18 cellular contexts compared by ENCODE assay signal in genomic region chr15:79962178-79962577, GRCh38. TPM values are rescaled to one million over a fixed set of nuclear protein-coding genes. Genes with fewer than 3 reads are reported as not detected.
DNase-seq lines count a peak whose midpoint lies in the region; ATAC-seq and TF ChIP-seq lines count a peak whose summit lies in the region.
"Had no signal": no experiment of that assay in that cellular context is flagged by ENCODE, and none has a peak within 500 bp of the region (broad histone marks: within the 10 kb centered on the region; RNA-seq: fewer than 3 reads in every experiment).

No MANE protein-coding gene starts in this region.

- no peak for ATAC-seq in stimulated activated naive CD8-positive, alpha-beta T cell treated with anti-CD3 and anti-CD28 coated beads, Interleukin-15, amount 100 ng/mL, for 72 hours
- ATAC-seq in HG03139 (IDR thresholded peaks at IDR 0.05; ENCODE audit: unreplicated experiment): no peak
- ATAC-seq: foreskin keratinocyte had no signal

- no peak for TF ChIP-seq CTCF in ovary (IDR thresholded peaks at IDR 0.05)

- no peaks in the 10 kb centered on the region for H3K36me3 ChIP-seq in ovary
- H3K36me3 ChIP-seq: cardiac muscle cell, pancreas, thoracic aorta had no signal

- no peaks in the 10 kb centered on the region for H3K9me3 ChIP-seq in ovary
- H3K9me3 ChIP-seq: pancreas, thoracic aorta had no signal

- H3K9me3 Mint-ChIP-seq in activated naive CD4-positive, alpha-beta T cell treated with anti-CD3 and anti-CD28 coated beads, Interleukin-2, amount 50 U/mL, for 24 hours: no peaks in the 10 kb centered on the region
- H3K9me3 Mint-ChIP-seq in activated T-helper 1 cell treated with anti-CD3 and anti-CD28 coated beads, Interleukin-12 subunit alpha, Interleukin-12 subunit beta, Interleukin-2, Interleukin-4 antibody, amounts not matched to agents 30 ng/mL and 10 ng/mL and 1 ng/mL, durations not matched to agents 14 hours and 24 hours and 36 hours: peaks cover 5% of the 10 kb centered on the region
- H3K9me3 Mint-ChIP-seq in stimulated activated naive CD8-positive, alpha-beta T cell treated with anti-CD3 and anti-CD28 coated beads, Interleukin-15, amount 100 ng/mL, for 72 hours: no peaks in the 10 kb centered on the region

- no peaks in the 10 kb centered on the region for H3K27me3 Mint-ChIP-seq in activated naive CD4-positive, alpha-beta T cell treated with anti-CD3 and anti-CD28 coated beads, Interleukin-2, amount 50 U/mL, for 24 hours
- no peaks in the 10 kb centered on the region for H3K27me3 Mint-ChIP-seq in activated T-helper 1 cell treated with anti-CD3 and anti-CD28 coated beads, Interleukin-12 subunit alpha, Interleukin-12 subunit beta, Interleukin-2, Interleukin-4 antibody, amounts not matched to agents 30 ng/mL and 10 ng/mL and 1 ng/mL, durations not matched to agents 14 hours and 24 hours and 36 hours (ENCODE audit: insufficient read depth)
- no peaks in the 10 kb centered on the region for H3K27me3 Mint-ChIP-seq in stimulated activated naive CD8-positive, alpha-beta T cell treated with anti-CD3 and anti-CD28 coated beads, Interleukin-15, amount 100 ng/mL, for 72 hours

- in situ Hi-C loops in KBM-7 (cut with MboI; ENCODE audit: low pct_unique_long_range_greater_than_20kb, low sequenced_read_pairs): no loop called here

- DNase-seq in activated naive CD4-positive, alpha-beta T cell treated with Interleukin-2 at 50 U/mL for 16 hours: no peak
- peak; percentile 75 for DNase-seq in KBM-7
- DNase-seq in activated T-helper 1 cell treated with anti-CD3 and anti-CD28 coated beads, Interleukin-12 subunit alpha, Interleukin-12 subunit beta, Interleukin-2, Interleukin-4 antibody, amounts not matched to agents 30 ng/mL and 10 ng/mL and 1 ng/mL, durations not matched to agents 14 hours and 24 hours and 36 hours (ENCODE audit: low spot score): no peak
- DNase-seq in stimulated activated naive CD8-positive, alpha-beta T cell treated with anti-CD3 and anti-CD28 coated beads, Interleukin-15, amount 100 ng/mL, for 72 hours: no peak
- no peak for DNase-seq in NCI-H345 treated with DMSO at 0.1 percent for 48 hours (lab: John Stamatoyannopoulos, UW; ENCODE audit: unreplicated experiment)
- no peak for DNase-seq in ovary
- DNase-seq: ACHN; effector memory CD4-positive, alpha-beta T cell; foreskin keratinocyte; NCI-H1436; NCI-H524 treated with DMSO at 0.1 percent for 48 hours; pancreas; stimulated activated CD4-positive, alpha-beta T cell treated with anti-CD3 and anti-CD28 coated beads, Interleukin-12 subunit alpha, Interleukin-12 subunit beta, amount 100 ng/mL, for 4 hours had no signal

- TF ChIP-seq EP300 in ovary (IDR thresholded peaks at IDR 0.05): no peak

- no peaks in the 10 kb centered on the region for H3K27me3 ChIP-seq in ovary
- H3K27me3 ChIP-seq: cardiac muscle cell, foreskin keratinocyte, pancreas had no signal

- peaks cover 32% of the 10 kb centered on the region for H3K36me3 Mint-ChIP-seq in activated naive CD4-positive, alpha-beta T cell treated with anti-CD3 and anti-CD28 coated beads, Interleukin-2, amount 50 U/mL, for 24 hours
- H3K36me3 Mint-ChIP-seq in activated T-helper 1 cell treated with anti-CD3 and anti-CD28 coated beads, Interleukin-12 subunit alpha, Interleukin-12 subunit beta, Interleukin-2, Interleukin-4 antibody, amounts not matched to agents 30 ng/mL and 10 ng/mL and 1 ng/mL, durations not matched to agents 14 hours and 24 hours and 36 hours (ENCODE audit: low read depth): peaks cover 36% of the 10 kb centered on the region

- H3K27ac Mint-ChIP-seq in activated naive CD4-positive, alpha-beta T cell treated with anti-CD3 and anti-CD28 coated beads, Interleukin-2, amount 50 U/mL, for 24 hours: peak overlapping the region; percentile 75
- H3K27ac Mint-ChIP-seq in activated T-helper 1 cell treated with anti-CD3 and anti-CD28 coated beads, Interleukin-12 subunit alpha, Interleukin-12 subunit beta, Interleukin-2, Interleukin-4 antibody, amounts not matched to agents 30 ng/mL and 10 ng/mL and 1 ng/mL, durations not matched to agents 14 hours and 24 hours and 36 hours: peak overlapping the region; percentile 51
- peak overlapping the region; percentile 68 to 82 for H3K27ac Mint-ChIP-seq in stimulated activated naive CD8-positive, alpha-beta T cell treated with anti-CD3 and anti-CD28 coated beads, Interleukin-15, amount 100 ng/mL, for 72 hours

- peak overlapping the region; percentile 68 for H3K4me3 Mint-ChIP-seq in activated naive CD4-positive, alpha-beta T cell treated with anti-CD3 and anti-CD28 coated beads, Interleukin-2, amount 50 U/mL, for 24 hours
- no peak overlapping the region for H3K4me3 Mint-ChIP-seq in activated T-helper 1 cell treated with anti-CD3 and anti-CD28 coated beads, Interleukin-12 subunit alpha, Interleukin-12 subunit beta, Interleukin-2, Interleukin-4 antibody, amounts not matched to agents 30 ng/mL and 10 ng/mL and 1 ng/mL, durations not matched to agents 14 hours and 24 hours and 36 hours
- peak overlapping the region in 1 of 2 donors; percentile 33 for H3K4me3 Mint-ChIP-seq in stimulated activated naive CD8-positive, alpha-beta T cell treated with anti-CD3 and anti-CD28 coated beads, Interleukin-15, amount 100 ng/mL, for 72 hours

- H3K4me3 ChIP-seq in ovary: no peak overlapping the region
- H3K4me3 ChIP-seq: cardiac muscle cell, pancreas, thoracic aorta had no signal

- peaks cover 42% of the 10 kb centered on the region for H3K4me1 Mint-ChIP-seq in activated naive CD4-positive, alpha-beta T cell treated with anti-CD3 and anti-CD28 coated beads, Interleukin-2, amount 50 U/mL, for 24 hours
- H3K4me1 Mint-ChIP-seq in activated T-helper 1 cell treated with anti-CD3 and anti-CD28 coated beads, Interleukin-12 subunit alpha, Interleukin-12 subunit beta, Interleukin-2, Interleukin-4 antibody, amounts not matched to agents 30 ng/mL and 10 ng/mL and 1 ng/mL, durations not matched to agents 14 hours and 24 hours and 36 hours (ENCODE audit: low read depth): peaks cover 48% of the 10 kb centered on the region
- H3K4me1 Mint-ChIP-seq in stimulated activated naive CD8-positive, alpha-beta T cell treated with anti-CD3 and anti-CD28 coated beads, Interleukin-15, amount 100 ng/mL, for 72 hours: peaks cover 59% of the 10 kb centered on the region

- no peak for TF ChIP-seq POLR2A in ovary (IDR thresholded peaks at IDR 0.05)

- no peak overlapping the region for H3K27ac ChIP-seq in ovary
- H3K27ac ChIP-seq: cardiac muscle cell, foreskin keratinocyte, pancreas, RWPE1, thoracic aorta had no signal

- intact Hi-C loops in activated T-helper 1 cell treated with anti-CD3 and anti-CD28 coated beads, Interleukin-12 subunit alpha, Interleukin-12 subunit beta, Interleukin-2, Interleukin-4 antibody, amounts not matched to agents 30 ng/mL and 10 ng/mL and 1 ng/mL, durations not matched to agents 14 hours and 24 hours and 36 hours (cut with micrococcal nuclease): no loop called here
- intact Hi-C loops in ovary (cut with DNase I): no loop called here

- no peaks in the 10 kb centered on the region for H3K4me1 ChIP-seq in ovary (ENCODE audit: insufficient read depth)
- H3K4me1 ChIP-seq: foreskin keratinocyte, pancreas had no signal

- WGBS in ovary, 3 donors: 92 to 93% (median 92%) methylated on average over 6 of the region's 6 CpGs

RNA-seq across cellular contexts. Expression of gene BCL2A1, which starts 8.8 kb away (rescaled TPM):
- 91.8 and 95.0 TPM in 2 replicates for total RNA-seq in activated T-helper 1 cell treated with anti-CD3 and anti-CD28 coated beads, Interleukin-12 subunit alpha, Interleukin-12 subunit beta, Interleukin-2, Interleukin-4 antibody, amounts not matched to agents 30 ng/mL and 10 ng/mL and 1 ng/mL, durations not matched to agents 14 hours and 24 hours and 36 hours
- 1 to 10 TPM in 4 of 7 donors, under 1 TPM in 2, not detected in 1; 0.48 to 4.0 (median 1.2) TPM for total RNA-seq in ovary
- 1 to 10 TPM in 1 of 2 donors, under 1 TPM in 1; 0.50 to 2.0 TPM for polyA plus RNA-seq in ovary
- total RNA-seq: cardiac muscle cell, foreskin keratinocyte had no signal
- polyA plus RNA-seq: foreskin keratinocyte had no signal

Comparison
In these comparisons a context has a peak if more than half of its experiments do, and no peak if none do; other contexts are left out.
1. RNA of gene BCL2A1, which starts 8.8 kb away (total RNA-seq): 91.8 to 95.0 TPM in activated T-helper 1 cell treated with anti-CD3 and anti-CD28 coated beads, Interleukin-12 subunit alpha, Interleukin-12 subunit beta, Interleukin-2, Interleukin-4 antibody, amounts not matched to agents 30 ng/mL and 10 ng/mL and 1 ng/mL, durations not matched to agents 14 hours and 24 hours and 36 hours; 0.48 to 4.0 TPM in ovary; every median in the first group is over 10 times any median in the second.
2. Peak in every context shown above with its lines, with median percentiles within 50 percentile points of each other: H3K27ac Mint-ChIP-seq.